In the genomic region with DNA sequence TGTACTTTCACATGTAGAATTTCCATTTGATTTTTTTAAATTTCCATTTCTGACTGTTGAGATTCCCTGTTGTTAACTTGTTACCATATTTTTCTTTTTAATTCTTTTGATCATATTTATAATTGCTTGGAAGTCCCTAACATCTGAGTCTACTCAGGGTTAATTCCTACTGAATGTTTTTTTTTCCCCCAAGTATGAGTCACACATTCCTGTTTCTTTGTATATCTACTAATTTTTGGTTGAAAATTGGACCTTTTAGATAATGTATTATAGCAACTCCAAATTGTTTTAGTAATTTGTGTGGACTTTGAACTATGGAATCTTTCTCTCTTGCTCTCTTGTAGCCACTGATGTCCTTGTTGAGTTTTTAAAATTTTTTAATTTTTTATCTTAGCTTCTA, we compare ENCODE assay signal across 20 cellular contexts. TPM values are rescaled to one million over a fixed set of nuclear protein-coding genes. Genes with fewer than 3 reads are reported as not detected.
DNase-seq lines count a peak whose midpoint lies in the region; ATAC-seq and TF ChIP-seq lines count a peak whose summit lies in the region.
"Had no signal": no experiment of that assay in that cellular context is flagged by ENCODE, and none has a peak within 500 bp of the region (broad histone marks: within the 10 kb centered on the region; RNA-seq: fewer than 3 reads in every experiment).

No MANE protein-coding gene starts in this region.

- peaks cover 2% of the 10 kb centered on the region for H3K4me1 ChIP-seq in IMR-90 (ENCODE audit: control insufficient read depth, insufficient read depth, low read length)
- H3K4me1 ChIP-seq: foreskin keratinocyte, sigmoid colon, vagina had no signal

- H4K8ac ChIP-seq in IMR-90 (ENCODE audit: low read depth in 2 of 2, low read length in 2 of 2), result no peak overlapping the region

- in situ Hi-C loops in IMR-90 (cut with MboI; ENCODE audit: low sequenced_read_pairs), result no loop called here

- peaks cover 60% of the 10 kb centered on the region for H3K36me3 Mint-ChIP-seq in central memory CD8-positive, alpha-beta T cell (ENCODE audit: insufficient read depth)

- DNase-seq in AG10803 (ENCODE audit: low read depth) (peak; percentile 19), IMR-90 (peak; percentile 61), lung microvascular endothelial cell (ENCODE audit: low read depth in 2 of 2) (peak; percentile 24 to 49), NCI-H446 (lab: John Stamatoyannopoulos, UW) (no peak), amygdala (lab: John Stamatoyannopoulos, UW) (no peak), NCI-H187 (lab: John Stamatoyannopoulos, UW) (no peak), substantia nigra (lab: John Stamatoyannopoulos, UW) (no peak)
- no peak for DNase-seq in central memory CD8-positive, alpha-beta T cell (ENCODE audit: low spot score in 2 of 2)
- DNase-seq: activated naive CD4-positive, alpha-beta T cell treated with anti-CD3 and anti-CD28 coated beads for 36 hours; effector CD4-positive, alpha-beta T cell; foreskin keratinocyte; NCI-H2081 treated with DMSO at 0.1 percent for 48 hours; NCI-H526; SIG-M5; sigmoid colon had no signal

- intact Hi-C loops in IMR-90 (cut with micrococcal nuclease), result loop anchor here (10.0 kb wide), 1 partner anchor 106 kb away; the partner anchor contains the start of gene PRPF38B

- H2BK5ac ChIP-seq in IMR-90 (ENCODE audit: low read depth, low read length, poor library complexity, severe bottlenecking), result peak overlapping the region; percentile 5

- H4K91ac ChIP-seq in IMR-90 (ENCODE audit: insufficient read depth, low read depth, low read length), result peak overlapping the region; percentile 71; the same call in 1 of the 2 replicates

- H3K27me3 Mint-ChIP-seq in central memory CD8-positive, alpha-beta T cell, result no peaks in the 10 kb centered on the region
- H3K27me3 Mint-ChIP-seq: IgD-negative memory B cell had no signal

- no peak for TF ChIP-seq POLR2A in IMR-90 (IDR thresholded peaks at IDR 0.05; ENCODE audit: low read depth, low read length)

- peak overlapping the region; percentile 51 for H2BK120ac ChIP-seq in IMR-90 (ENCODE audit: low read depth, low read length)

- peaks cover 5% of the 10 kb centered on the region for H3K9me1 ChIP-seq in IMR-90 (ENCODE audit: insufficient read depth, low read length)

- peaks cover 13% of the 10 kb centered on the region for H3K36me3 ChIP-seq in IMR-90 (ENCODE audit: control insufficient read depth, insufficient read depth, low read length)

- no peak overlapping the region for H2AFZ ChIP-seq in IMR-90 (replicated peaks; ENCODE audit: low read length, poor library complexity)

- POLR2A ChIA-PET in IMR-90 (lab: Charles Lee; ENCODE audit: unreplicated experiment), result no interaction called here

- H3K4me2 ChIP-seq in IMR-90 (ENCODE audit: low read depth, low read length), result no peak overlapping the region

- no peak overlapping the region; the same call in 1 of the 2 replicates for H3K14ac ChIP-seq in IMR-90 (replicated peaks; ENCODE audit: low read depth, low read length)

- CTCF ChIA-PET in IMR-90 (lab: Yijun Ruan, JAX), result interaction anchor here (0.7 to 1.1 kb wide), 2 partner anchors 97 to 596 kb away, joined by 3 read pairs; no protein-coding TSS in a partner anchor

- peak overlapping the region; percentile 95; the same call in 1 of the 2 replicates for H3K18ac ChIP-seq in IMR-90 (ENCODE audit: low read depth, low read length)

- no peak overlapping the region for H3K23ac ChIP-seq in IMR-90 (ENCODE audit: low read depth, low read length)

- peaks cover 0 to 15% of the 10 kb centered on the region in 2 experiments; a peak in 3 of 4 replicates for H3K79me1 ChIP-seq in IMR-90 (ENCODE audit: low read depth in 1 of 2, low read length in 2 of 2)

- H3K9me3 ChIP-seq in IMR-90 (ENCODE audit: control insufficient read depth, insufficient read depth, low read length), result no peaks in the 10 kb centered on the region
- H3K9me3 ChIP-seq: sigmoid colon, vagina had no signal

- no peaks in the 10 kb centered on the region for H3K27me3 ChIP-seq in IMR-90 (ENCODE audit: control insufficient read depth, insufficient read depth, low read length)
- H3K27me3 ChIP-seq: foreskin keratinocyte, sigmoid colon, vagina had no signal

- H4K5ac ChIP-seq in IMR-90 (ENCODE audit: low read depth, low read length), result no peak overlapping the region

- H3K27ac Mint-ChIP-seq in central memory CD8-positive, alpha-beta T cell (ENCODE audit: low read depth), result peak overlapping the region; percentile 83
- H3K27ac Mint-ChIP-seq: activated naive CD4-positive, alpha-beta T cell treated with anti-CD3 and anti-CD28 coated beads for 36 hours had no signal

- 0 out of 2 replicates have a peak overlapping the region, but pooled peaks have one; percentile 72 for H2BK20ac ChIP-seq in IMR-90 (ENCODE audit: low read depth, low read length)

- BruUV-seq in IMR-90 (replicated peaks; lab: Mats Ljungman, UMichigan), result no TSS peak

- H3K4ac ChIP-seq in IMR-90 (ENCODE audit: low read depth, low read length), result peak overlapping the region; percentile 4; the same call in 1 of the 2 replicates

- 0 out of 3 replicates have a peak overlapping the region, but pooled peaks have one; percentile 26 for H2BK15ac ChIP-seq in IMR-90 (ENCODE audit: low read depth, low read length)

- no peak overlapping the region for H3K9ac ChIP-seq in IMR-90 (ENCODE audit: low read depth, low read length)

- H3K4me3 ChIP-seq in AG10803 (ENCODE audit: low read length) (no peak overlapping the region), IMR-90 (ENCODE audit: insufficient read depth, low read depth, low read length) (no peak overlapping the region)
- H3K4me3 ChIP-seq: sigmoid colon, vagina had no signal

- H2AK5ac ChIP-seq in IMR-90 (ENCODE audit: low read depth, low read length), result no peak overlapping the region

- H2AK9ac ChIP-seq in IMR-90 (replicated peaks; ENCODE audit: low read depth, low read length, poor library complexity), result no peak overlapping the region

- no peak overlapping the region for H3K56ac ChIP-seq in IMR-90 (ENCODE audit: extremely low read depth, insufficient read depth, low read length)

- no peaks in the 10 kb centered on the region for H3K9me3 Mint-ChIP-seq in central memory CD8-positive, alpha-beta T cell
- H3K9me3 Mint-ChIP-seq: activated naive CD4-positive, alpha-beta T cell treated with anti-CD3 and anti-CD28 coated beads for 36 hours; IgD-negative memory B cell had no signal

- dilution Hi-C loops in IMR-90 (cut with HindIII; ENCODE audit: low sequenced_read_pairs, unreplicated experiment), result no loop called here

- H4K20me1 ChIP-seq in IMR-90 (ENCODE audit: insufficient read depth, low read length), result no peaks in the 10 kb centered on the region

- TF ChIP-seq CTCF in AG10803 (conservative IDR thresholded peaks at IDR 0.05; ENCODE audit: low read length) (no peak), IMR-90 (conservative IDR thresholded peaks at IDR 0.05; ENCODE audit: low read depth, low read length) (no peak)

- peak overlapping the region; percentile 2; the same call in 1 of the 2 replicates for H3K27ac ChIP-seq in IMR-90 (ENCODE audit: insufficient read depth, low read length)
- no peak overlapping the region for H3K27ac ChIP-seq in substantia nigra (ENCODE audit: low read depth, low read length, poor library complexity, severe bottlenecking)
- H3K27ac ChIP-seq: foreskin keratinocyte, sigmoid colon, vagina had no signal

- ATAC-seq in IMR-90 (ENCODE audit: low read depth), result peak; percentile 73
- ATAC-seq in central memory CD8-positive, alpha-beta T cell (replicated peaks; ENCODE audit: extremely low read depth, poor library complexity, severe bottlenecking), result no peak
- ATAC-seq: activated CD4-positive, CD25-positive, alpha-beta regulatory T cell treated with anti-CD3 and anti-CD28 coated beads, Interleukin-2, amount 50 U/mL, for 24 hours; foreskin keratinocyte had no signal

- H3K4me1 Mint-ChIP-seq in central memory CD8-positive, alpha-beta T cell, result peaks cover 21% of the 10 kb centered on the region
- H3K4me1 Mint-ChIP-seq: IgD-negative memory B cell had no signal

- TF ChIP-seq RAD21 in IMR-90 (IDR thresholded peaks at IDR 0.05; ENCODE audit: low read length), result no peak

- no peak overlapping the region for H3K4me3 Mint-ChIP-seq in central memory CD8-positive, alpha-beta T cell
- H3K4me3 Mint-ChIP-seq: activated naive CD4-positive, alpha-beta T cell treated with anti-CD3 and anti-CD28 coated beads for 36 hours; IgD-negative memory B cell had no signal

TF ChIP-seq in IMR-90, 13 proteins besides CTCF, POLR2A, EP300 and RAD21:
- no peak for TF ChIP-seq SMC3 (IDR thresholded peaks at IDR 0.05; ENCODE audit: low read depth, low read length)
- TF ChIP-seq FOS (IDR thresholded peaks at IDR 0.05; ENCODE audit: low read depth, low read length), result peak; percentile 66; the same call in 1 of the 2 replicates
TF ChIP-seq in IMR-90: peak in this region for 1.

RNA-seq across cellular contexts. Expression of gene STXBP3, which starts 54.6 kb away (rescaled TPM):
- total RNA-seq in IMR-90 (2012; rRNA removed), result 19.7 and 38.3 TPM in 2 replicates
- 14.2 and 19.1 TPM in 2 replicates for polyA plus RNA-seq in IMR-90 (2012; rRNA removed)
- polyA plus RNA-seq in IMR-90 (2012; cell fraction: cytosol; rRNA removed), result 2.3 and 4.0 TPM in 2 replicates
- 13.0 and 19.9 TPM in 2 replicates for polyA plus RNA-seq in IMR-90 (2012; cell fraction: nucleus; rRNA removed; ENCODE audit: low replicate concordance)
- total RNA-seq in lung microvascular endothelial cell, result 27.0 and 53.0 TPM in 2 replicates

RNA-seq across cellular contexts. Expression of gene AKNAD1, which starts 55.8 kb away (rescaled TPM):
- total RNA-seq in IMR-90 (2012; rRNA removed) (0.18 and 0.28 TPM in 2 replicates), lung microvascular endothelial cell (0.20 and 0.22 TPM in 2 replicates)
- polyA plus RNA-seq in IMR-90 (2012; rRNA removed), result 0.07 and 0.55 TPM in 2 replicates
- polyA plus RNA-seq in IMR-90 (2012; cell fraction: cytosol; rRNA removed), result 0.08 TPM in 1 of 2 replicates, not detected in the other
- 0.17 and 1.3 TPM in 2 replicates for polyA plus RNA-seq in IMR-90 (2012; cell fraction: nucleus; rRNA removed; ENCODE audit: low replicate concordance)
- total RNA-seq: activated naive CD4-positive, alpha-beta T cell treated with anti-CD3 and anti-CD28 coated beads for 36 hours; mononuclear cell; OCI-LY7 had no signal
- polyA plus RNA-seq: IgD-negative memory B cell had no signal

Comparison
In these comparisons a context has a peak if more than half of its experiments do, and no peak if none do; other contexts are left out.
1. DNase-seq: peak in AG10803 (single experiment), IMR-90 (single experiment) and lung microvascular endothelial cell (2 of 2); none in central memory CD8-positive, alpha-beta T cell (0 of 2), NCI-H446 (0 of 2), amygdala (0 of 56), NCI-H187 (0 of 2) and substantia nigra (0 of 49).